In the genomic region with DNA sequence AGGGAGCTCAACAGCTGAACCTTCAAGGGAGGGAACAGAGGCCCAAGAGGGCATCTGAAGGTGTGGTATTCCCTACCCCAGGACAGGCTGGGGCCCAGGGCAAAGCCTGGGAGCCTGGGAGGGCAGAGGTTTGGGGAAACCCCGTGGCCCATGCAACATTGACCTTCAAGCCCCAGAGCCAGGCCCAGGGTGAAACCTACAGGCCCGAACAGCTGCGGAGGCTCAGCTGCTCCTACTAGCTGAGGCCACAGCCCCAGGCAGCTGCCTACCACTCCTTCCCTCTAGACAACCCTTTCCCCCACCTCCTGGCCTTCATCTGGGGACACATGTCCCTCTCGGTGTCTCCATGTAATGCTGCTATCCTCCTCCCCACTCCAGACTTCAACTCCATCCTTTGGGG, we compare ENCODE assay signal across 1 cellular context.
TF ChIP-seq lines count a peak whose summit lies in the region.

No MANE protein-coding gene starts in this region.

TF ChIP-seq in A549, 52 proteins besides CTCF, POLR2A, EP300 and RAD21:
- no peak for TF ChIP-seq RNF2 (IDR thresholded peaks at IDR 0.05; ENCODE audit: borderline replicate concordance, low read depth)
- no peak for TF ChIP-seq ESRRA (IDR thresholded peaks at IDR 0.05; ENCODE audit: borderline replicate concordance, low read length)
- no peak for TF ChIP-seq SMC3 (IDR thresholded peaks at IDR 0.05)
- no peak for TF ChIP-seq NPAS2 (CRISPR knock-in tag; IDR thresholded peaks at IDR 0.05; ENCODE audit: borderline replicate concordance)
- no peak for TF ChIP-seq E2F6 (IDR thresholded peaks at IDR 0.05; ENCODE audit: borderline replicate concordance, low read depth)
- no peak for TF ChIP-seq ZNF302 (CRISPR knock-in tag; IDR thresholded peaks at IDR 0.05)
- no peak for TF ChIP-seq HEYL (CRISPR knock-in tag; IDR thresholded peaks at IDR 0.05)
- TF ChIP-seq HOXB13 (CRISPR knock-in tag; IDR thresholded peaks at IDR 0.05; ENCODE audit: low read depth), result no peak
- no peak for TF ChIP-seq JUNB (IDR thresholded peaks at IDR 0.05)
- no peak for TF ChIP-seq POLR2AphosphoS2 (conservative IDR thresholded peaks at IDR 0.05; ENCODE audit: low read length)
- no peak for TF ChIP-seq RARB (CRISPR knock-in tag; IDR thresholded peaks at IDR 0.05)
- no peak for TF ChIP-seq CEBPB (IDR thresholded peaks at IDR 0.05)
- TF ChIP-seq MYC (IDR thresholded peaks at IDR 0.05; ENCODE audit: borderline replicate concordance, low read length), result no peak
- no peak for TF ChIP-seq HOXB5 (CRISPR knock-in tag; IDR thresholded peaks at IDR 0.05)
- TF ChIP-seq, protein P1, sequence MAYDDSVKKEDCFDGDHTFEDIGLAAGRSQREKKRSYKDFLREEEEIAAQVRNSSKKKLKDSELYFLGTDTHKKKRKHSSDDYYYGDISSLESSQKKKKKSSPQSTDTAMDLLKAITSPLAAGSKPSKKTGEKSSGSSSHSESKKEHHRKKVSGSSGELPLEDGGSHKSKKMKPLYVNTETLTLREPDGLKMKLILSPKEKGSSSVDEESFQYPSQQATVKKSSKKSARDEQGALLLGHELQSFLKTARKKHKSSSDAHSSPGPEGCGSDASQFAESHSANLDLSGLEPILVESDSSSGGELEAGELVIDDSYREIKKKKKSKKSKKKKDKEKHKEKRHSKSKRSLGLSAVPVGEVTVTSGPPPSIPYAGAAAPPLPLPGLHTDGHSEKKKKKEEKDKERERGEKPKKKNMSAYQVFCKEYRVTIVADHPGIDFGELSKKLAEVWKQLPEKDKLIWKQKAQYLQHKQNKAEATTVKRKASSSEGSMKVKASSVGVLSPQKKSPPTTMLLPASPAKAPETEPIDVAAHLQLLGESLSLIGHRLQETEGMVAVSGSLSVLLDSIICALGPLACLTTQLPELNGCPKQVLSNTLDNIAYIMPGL (CRISPR knock-in tag; IDR thresholded peaks at IDR 0.05; ENCODE audit: borderline replicate concordance), result no peak
TF ChIP-seq in A549: peak in this region for 0.
